1 cellular context compared by ENCODE assay signal in genomic region chr15:81338422-81339007, GRCh38.
TF ChIP-seq lines count a peak whose summit lies in the region.

No MANE protein-coding gene starts in this region.

TF ChIP-seq in HEK293, 187 proteins besides CTCF, POLR2A, EP300 and RAD21 (continued from another document and continues in another):
- TF ChIP-seq PBX3 (CRISPR knock-in tag; IDR thresholded peaks at IDR 0.05) = no peak
- TF ChIP-seq ZEB2 (tag by site-specific recombination; IDR thresholded peaks at IDR 0.05) = peak; percentile 93
- no peak for TF ChIP-seq ZBTB48 (tag by site-specific recombination; IDR thresholded peaks at IDR 0.05)
- TF ChIP-seq ZNF169 (tag by site-specific recombination; IDR thresholded peaks at IDR 0.05) = no peak
- no peak for TF ChIP-seq ZBTB20 (tag by site-specific recombination; IDR thresholded peaks at IDR 0.05)
- TF ChIP-seq ZNF239 (tag by site-specific recombination; IDR thresholded peaks at IDR 0.05) = no peak
- no peak for TF ChIP-seq ZBTB6 (tag by site-specific recombination; IDR thresholded peaks at IDR 0.05)
- TF ChIP-seq ZNF623 (tag by site-specific recombination; IDR thresholded peaks at IDR 0.05) = no peak
- no peak for TF ChIP-seq MZF1 (tag by site-specific recombination; IDR thresholded peaks at IDR 0.05; ENCODE audit: borderline replicate concordance)
- peak; percentile 38; the same call in 1 of the 2 replicates for TF ChIP-seq ZNF639 (tag by site-specific recombination; IDR thresholded peaks at IDR 0.05)
- TF ChIP-seq SP2 (tag by site-specific recombination; IDR thresholded peaks at IDR 0.05) = 0 out of 2 replicates have a peak, but pooled peaks have one; percentile 27
- TF ChIP-seq ZNF626 (tag by site-specific recombination; IDR thresholded peaks at IDR 0.05) = no peak
- no peak for TF ChIP-seq ZNF274 (IDR thresholded peaks at IDR 0.05; ENCODE audit: low read length)
- TF ChIP-seq ZNF274 (tag by site-specific recombination; IDR thresholded peaks at IDR 0.05; ENCODE audit: borderline replicate concordance) = no peak
- TF ChIP-seq IKZF3 (tag by site-specific recombination; IDR thresholded peaks at IDR 0.05) = peak; percentile 41; the same call in 1 of the 2 replicates
- TF ChIP-seq ZNF416 (tag by site-specific recombination; IDR thresholded peaks at IDR 0.05) = no peak
- TF ChIP-seq BCL11A (tag by site-specific recombination; IDR thresholded peaks at IDR 0.05; ENCODE audit: low read depth) = no peak
- no peak for TF ChIP-seq ZNF580 (tag by site-specific recombination; IDR thresholded peaks at IDR 0.05)
- TF ChIP-seq SCRT1 (tag by site-specific recombination; IDR thresholded peaks at IDR 0.05; ENCODE audit: borderline replicate concordance) = no peak
- no peak for TF ChIP-seq ZNF302 (tag by site-specific recombination; IDR thresholded peaks at IDR 0.05; ENCODE audit: low read depth)
- TF ChIP-seq ZNF521 (tag by site-specific recombination; IDR thresholded peaks at IDR 0.05) = no peak
- no peak for TF ChIP-seq KLF8 (tag by site-specific recombination; IDR thresholded peaks at IDR 0.05)
- TF ChIP-seq ZXDB (tag by site-specific recombination; IDR thresholded peaks at IDR 0.05) = 0 out of 2 replicates have a peak, but pooled peaks have one; percentile 18
- TF ChIP-seq EGR2 (tag by site-specific recombination; IDR thresholded peaks at IDR 0.05; ENCODE audit: low read depth) = no peak
- no peak for TF ChIP-seq ZNF174 (tag by site-specific recombination; IDR thresholded peaks at IDR 0.05)
- TF ChIP-seq ZNF146 (tag by site-specific recombination; IDR thresholded peaks at IDR 0.05) = no peak
- TF ChIP-seq ZNF391 (tag by site-specific recombination; IDR thresholded peaks at IDR 0.05; ENCODE audit: borderline replicate concordance, low read depth) = no peak
- no peak for TF ChIP-seq GLI4 (tag by site-specific recombination; IDR thresholded peaks at IDR 0.05)
- TF ChIP-seq ZNF112 (tag by site-specific recombination; IDR thresholded peaks at IDR 0.05) = no peak
- TF ChIP-seq PATZ1 (tag by site-specific recombination; IDR thresholded peaks at IDR 0.05) = no peak
- peak; percentile 79 for TF ChIP-seq ZNF629 (tag by site-specific recombination; IDR thresholded peaks at IDR 0.05)
- TF ChIP-seq GFI1B (tag by site-specific recombination; IDR thresholded peaks at IDR 0.05) = peak; percentile 53; the same call in 1 of the 2 replicates
- TF ChIP-seq FEZF1 (tag by site-specific recombination; IDR thresholded peaks at IDR 0.05) = peak; percentile 64
- TF ChIP-seq PRDM10 (tag by site-specific recombination; IDR thresholded peaks at IDR 0.05) = 0 out of 2 replicates have a peak, but pooled peaks have one; percentile 17
- TF ChIP-seq ZNF148 (tag by site-specific recombination; IDR thresholded peaks at IDR 0.05; ENCODE audit: borderline replicate concordance) = no peak
- peak; percentile 56 for TF ChIP-seq ZNF660 (tag by site-specific recombination; IDR thresholded peaks at IDR 0.05)
- peak; percentile 54 for TF ChIP-seq ZNF692 (tag by site-specific recombination; IDR thresholded peaks at IDR 0.05)
- no peak for TF ChIP-seq ZBTB7A (tag by site-specific recombination; IDR thresholded peaks at IDR 0.05; ENCODE audit: low read depth)
- TF ChIP-seq ZBTB21 (tag by site-specific recombination; IDR thresholded peaks at IDR 0.05) = peak; percentile 47; the same call in 1 of the 2 replicates
- no peak for TF ChIP-seq ZNF433 (tag by site-specific recombination; IDR thresholded peaks at IDR 0.05; ENCODE audit: low read depth)
- TF ChIP-seq ZNF792 (tag by site-specific recombination; IDR thresholded peaks at IDR 0.05) = no peak
- no peak for TF ChIP-seq ZNF404 (tag by site-specific recombination; IDR thresholded peaks at IDR 0.05)
- peak; percentile 18; the same call in 1 of the 2 replicates for TF ChIP-seq ZNF600 (tag by site-specific recombination; IDR thresholded peaks at IDR 0.05)
- no peak for TF ChIP-seq ZNF37A (tag by site-specific recombination; IDR thresholded peaks at IDR 0.05)
- TF ChIP-seq SP3 (tag by site-specific recombination; IDR thresholded peaks at IDR 0.05) = no peak
- TF ChIP-seq ZSCAN18 (tag by site-specific recombination; IDR thresholded peaks at IDR 0.05) = no peak
- TF ChIP-seq MYNN (tag by site-specific recombination; IDR thresholded peaks at IDR 0.05; ENCODE audit: borderline replicate concordance) = no peak
